ENCODE assay signal across 18 cellular contexts in the genomic region with DNA sequence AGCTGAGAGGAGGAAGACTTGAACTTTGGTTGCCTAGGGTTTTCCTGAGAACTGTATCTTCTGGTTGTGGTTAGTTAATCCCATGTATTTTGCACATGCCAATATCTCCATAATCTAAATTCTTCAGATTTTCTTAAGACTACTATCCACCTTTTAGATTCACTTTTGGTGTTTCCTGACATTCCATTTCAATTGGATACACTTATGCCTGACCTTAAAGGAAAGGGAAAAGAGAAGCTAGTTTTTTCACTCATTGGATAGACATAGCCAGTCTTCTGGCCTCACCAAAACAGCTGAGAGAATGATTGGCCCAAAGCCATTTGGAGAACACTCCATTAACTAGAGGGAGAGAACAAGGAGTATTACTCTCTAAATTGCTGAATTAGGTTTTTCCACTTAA.
"Had no signal": no experiment of that assay in that cellular context is flagged by ENCODE, and none has a peak within 500 bp of the region (broad histone marks: within the 10 kb centered on the region; RNA-seq: fewer than 3 reads in every experiment).

No MANE protein-coding gene starts in this region.

- DNase-seq: activated B cell treated with CpG ODN at 0.5 μM for 24 hours; activated gamma-delta T cell treated with Interleukin-2 at 50 U/mL for 16 hours; activated T-cell treated with anti-CD3 and anti-CD28 coated beads, Interleukin-2, amount 50 U/mL, for 1 hour; body of pancreas; central memory CD4-positive, alpha-beta T cell; effector memory CD8-positive, alpha-beta T cell; hypothalamus; left cardiac atrium; lower lobe of right lung; midbrain; naive thymus-derived CD4-positive, alpha-beta T cell; tibial artery; uterus had no signal

- H3K9me3 Mint-ChIP-seq: activated B cell treated with CpG ODN at 0.5 μM for 24 hours; dendritic cell treated with granulocyte-macrophage colony-stimulating factor and Interleukin-4, amounts not matched to agents 40 ng/mL and 50 ng/mL, for 4 days; effector memory CD8-positive, alpha-beta T cell; naive thymus-derived CD4-positive, alpha-beta T cell; stimulated activated effector memory CD8-positive, alpha-beta T cell treated with anti-CD3 and anti-CD28 coated beads, Interleukin-12 subunit alpha, Interleukin-12 subunit beta, amount 100 ng/mL, for 72 hours; T-helper 1 cell treated with Interleukin-12 subunit alpha and Interleukin-12 subunit beta and Interleukin-4 antibody, amounts not matched to agents 30 μg/mL and 1 μg/mL, for 36 hours had no signal

- H3K36me3 Mint-ChIP-seq: naive thymus-derived CD4-positive, alpha-beta T cell had no signal

- H3K27ac ChIP-seq: body of pancreas, epithelial cell of prostate, lower lobe of right lung, skin epidermis, tibial artery, uterus had no signal

- H3K27me3 ChIP-seq: body of pancreas, tibial artery, uterus had no signal

- H3K9me3 ChIP-seq: body of pancreas, lower lobe of right lung, tibial artery, uterus had no signal

- H3K27me3 Mint-ChIP-seq: activated B cell treated with CpG ODN at 0.5 μM for 24 hours; dendritic cell treated with granulocyte-macrophage colony-stimulating factor and Interleukin-4, amounts not matched to agents 40 ng/mL and 50 ng/mL, for 4 days; effector memory CD8-positive, alpha-beta T cell; naive thymus-derived CD4-positive, alpha-beta T cell had no signal

- H3K4me3 ChIP-seq: body of pancreas, lower lobe of right lung, skin epidermis, tibial artery, uterus had no signal

- H3K27ac Mint-ChIP-seq: activated B cell treated with CpG ODN at 0.5 μM for 24 hours; dendritic cell treated with granulocyte-macrophage colony-stimulating factor and Interleukin-4, amounts not matched to agents 40 ng/mL and 50 ng/mL, for 4 days; naive thymus-derived CD4-positive, alpha-beta T cell; stimulated activated effector memory CD8-positive, alpha-beta T cell treated with anti-CD3 and anti-CD28 coated beads, Interleukin-12 subunit alpha, Interleukin-12 subunit beta, amount 100 ng/mL, for 72 hours; T-helper 1 cell treated with Interleukin-12 subunit alpha and Interleukin-12 subunit beta and Interleukin-4 antibody, amounts not matched to agents 30 μg/mL and 1 μg/mL, for 36 hours had no signal

- H3K4me3 Mint-ChIP-seq: activated B cell treated with CpG ODN at 0.5 μM for 24 hours; dendritic cell treated with granulocyte-macrophage colony-stimulating factor and Interleukin-4, amounts not matched to agents 40 ng/mL and 50 ng/mL, for 4 days; effector memory CD8-positive, alpha-beta T cell; stimulated activated effector memory CD8-positive, alpha-beta T cell treated with anti-CD3 and anti-CD28 coated beads, Interleukin-12 subunit alpha, Interleukin-12 subunit beta, amount 100 ng/mL, for 72 hours; T-helper 1 cell treated with Interleukin-12 subunit alpha and Interleukin-12 subunit beta and Interleukin-4 antibody, amounts not matched to agents 30 μg/mL and 1 μg/mL, for 36 hours had no signal

- ATAC-seq: body of pancreas; effector memory CD8-positive, alpha-beta T cell; left cardiac atrium; lower lobe of right lung; naive thymus-derived CD4-positive, alpha-beta T cell; stimulated activated effector memory CD8-positive, alpha-beta T cell treated with anti-CD3 and anti-CD28 coated beads, Interleukin-12 subunit alpha, Interleukin-12 subunit beta, amount 100 ng/mL, for 72 hours had no signal

- H3K4me1 ChIP-seq: uterus had no signal

- H3K36me3 ChIP-seq: lower lobe of right lung, tibial artery, uterus had no signal
